In the genomic region with DNA sequence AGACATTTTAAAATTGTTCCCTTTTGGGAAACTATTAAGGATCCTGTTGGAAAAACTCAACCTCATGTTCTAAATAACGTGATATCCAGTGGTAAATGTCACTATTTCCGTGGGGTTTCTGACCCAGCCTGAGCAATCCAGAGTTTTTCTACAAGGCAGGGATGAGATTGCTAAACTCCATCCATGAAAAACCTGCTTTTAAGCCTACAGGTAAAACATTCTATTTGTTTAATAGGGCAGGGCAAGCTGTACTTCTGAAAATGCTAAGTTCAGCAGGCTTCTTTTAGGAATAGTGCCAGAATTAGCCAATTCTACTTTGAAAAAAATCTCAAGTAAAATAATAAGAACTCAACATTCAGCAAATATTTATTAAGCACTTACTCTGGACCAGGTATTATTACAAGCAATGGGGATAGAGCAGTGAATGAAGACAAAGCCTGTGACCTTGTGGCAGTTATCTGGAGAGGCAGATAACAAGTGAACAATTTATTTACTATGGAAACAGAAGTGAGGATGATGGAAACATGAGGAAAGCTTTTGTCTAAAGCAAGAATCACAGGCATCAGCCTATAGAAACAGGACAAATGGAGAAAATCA, we compare ENCODE assay signal across 27 cellular contexts. TPM values are rescaled to one million over a fixed set of nuclear protein-coding genes. Genes with fewer than 3 reads are reported as not detected.
DNase-seq lines count a peak whose midpoint lies in the region; ATAC-seq, FAIRE-seq and TF ChIP-seq lines count a peak whose summit lies in the region.
"Had no signal": no experiment of that assay in that cellular context is flagged by ENCODE, and none has a peak within 500 bp of the region (broad histone marks: within the 10 kb centered on the region; RNA-seq: fewer than 3 reads in every experiment).

No MANE protein-coding gene starts in this region.

- H3K27ac ChIP-seq in GM23338 (ENCODE audit: low read depth) (no peak overlapping the region), lower lobe of right lung (peak overlapping the region; percentile 36)
- H3K27ac ChIP-seq: KMS-11, Peyer's patch, SJCRH30 had no signal

- no peak overlapping the region for H3K4me3 ChIP-seq in GM23338
- no peak overlapping the region for H3K4me3 ChIP-seq in LNCaP clone FGC (ENCODE audit: low read depth, low read length)
- no peak overlapping the region for H3K4me3 ChIP-seq in bronchial epithelial cell (ENCODE audit: low read depth, low read length)
- H3K4me3 ChIP-seq in lower lobe of right lung = no peak overlapping the region
- H3K4me3 ChIP-seq: Peyer's patch, SJCRH30 had no signal

- H3K4me1 ChIP-seq in GM23338 (ENCODE audit: insufficient read depth) = peaks cover 16% of the 10 kb centered on the region
- no peaks in the 10 kb centered on the region for H3K4me1 ChIP-seq in lower lobe of right lung
- H3K4me1 ChIP-seq: Peyer's patch, SJCRH30 had no signal

- H3K9me2 ChIP-seq in GM23338 (ENCODE audit: insufficient read depth) = no peaks in the 10 kb centered on the region

- H3K36me3 Mint-ChIP-seq in GM23338 (ENCODE audit: low read depth) (peaks cover 8% of the 10 kb centered on the region), WTC11 (peaks cover 2% of the 10 kb centered on the region; the same call in 1 of the 2 replicates)

- peaks cover 26% of the 10 kb centered on the region for H3F3A ChIP-seq in GM23338 (replicated peaks; ENCODE audit: low read depth)

- DNase-seq in GM23338 (ENCODE audit: low spot score) (no peak), LNCaP clone FGC (ENCODE audit: low read depth) (peak; percentile 66), bronchial epithelial cell (ENCODE audit: low read depth) (peak; percentile 26), lower lobe of right lung (no peak), SIG-M5 (lab: John Stamatoyannopoulos, UW) (no peak), WTC11 (ENCODE audit: low spot score) (no peak)
- no peak for DNase-seq in stimulated activated CD4-positive, alpha-beta T cell treated with anti-CD3 and anti-CD28 coated beads, Interleukin-12 subunit alpha, Interleukin-12 subunit beta, amount 100 ng/mL, for 4 hours
- DNase-seq: CD4-positive, alpha-beta T cell; COR-L47; DMS79; H7; HFFc6; MV-4-11; NCI-H1105 treated with DMSO at 0.1 percent for 48 hours; NCI-H187; NCI-H2107; NCI-H2227 treated with DMSO at 0.1 percent for 48 hours; NCI-H510A; NCI-H774; Peyer's patch; SJCRH30 had no signal

- H3K4me1 Mint-ChIP-seq in GM23338 (peaks cover 19% of the 10 kb centered on the region), WTC11 (peaks cover 21% of the 10 kb centered on the region)

- H3K9me3 Mint-ChIP-seq in GM23338 (no peaks in the 10 kb centered on the region), WTC11 (peaks cover 5% of the 10 kb centered on the region; the same call in 1 of the 2 replicates)
- H3K9me3 Mint-ChIP-seq: CD4-positive, alpha-beta T cell; HFFc6 had no signal

- H3K27me3 ChIP-seq in GM23338 (ENCODE audit: insufficient read depth) = no peaks in the 10 kb centered on the region
- no peaks in the 10 kb centered on the region for H3K27me3 ChIP-seq in bronchial epithelial cell (ENCODE audit: control insufficient read depth, insufficient read depth, low read length)
- no peaks in the 10 kb centered on the region for H3K27me3 ChIP-seq in lower lobe of right lung (ENCODE audit: low read depth)
- H3K27me3 ChIP-seq: Peyer's patch, SJCRH30 had no signal

- no peak overlapping the region for H2AFZ ChIP-seq in GM23338

- no peaks in the 10 kb centered on the region for H4K20me1 ChIP-seq in GM23338 (replicated peaks; ENCODE audit: insufficient read depth)

- intact Hi-C loops in lower lobe of right lung (cut with DNase I) = no loop called here

- no peak for TF ChIP-seq CTCF in GM23338 (conservative IDR thresholded peaks at IDR 0.05; ENCODE audit: low read depth in 2 of 2)
- no peak for TF ChIP-seq CTCF in LNCaP clone FGC (IDR thresholded peaks at IDR 0.05; ENCODE audit: control insufficient read depth, extremely low read depth, insufficient read depth)
- no peak for TF ChIP-seq CTCF in bronchial epithelial cell (IDR thresholded peaks at IDR 0.05; ENCODE audit: insufficient read depth, low read length, severe bottlenecking)
- no peak for TF ChIP-seq CTCF in lower lobe of right lung (IDR thresholded peaks at IDR 0.05)
- no peak for TF ChIP-seq CTCF in WTC11 (IDR thresholded peaks at IDR 0.05)

- no peaks in the 10 kb centered on the region for H3K9me3 ChIP-seq in lower lobe of right lung
- H3K9me3 ChIP-seq: Peyer's patch, SJCRH30 had no signal

- H3K27ac Mint-ChIP-seq in GM23338 = no peak overlapping the region
- H3K27ac Mint-ChIP-seq in WTC11 = no peak overlapping the region
- H3K27ac Mint-ChIP-seq: CD4-positive, alpha-beta T cell; HFFc6 had no signal

- no peak for ATAC-seq in GM23338
- peak; percentile 78 to 80 for ATAC-seq in lower lobe of right lung
- no peak for ATAC-seq in WTC11
- no peak for ATAC-seq in HG02973 (IDR thresholded peaks at IDR 0.05; ENCODE audit: unreplicated experiment)

- H3K4me3 Mint-ChIP-seq in GM23338 = no peak overlapping the region
- no peak overlapping the region for H3K4me3 Mint-ChIP-seq in WTC11
- H3K4me3 Mint-ChIP-seq: CD4-positive, alpha-beta T cell; HFFc6 had no signal

- POLR2A ChIA-PET in WTC11 (lab: Charles Lee) = no interaction called here

- 0 out of 2 replicates have a peak overlapping the region, but pooled peaks have one; percentile 72 for H3K4me2 ChIP-seq in GM23338
- H3K4me2 ChIP-seq: KMS-11 had no signal

- CTCF ChIA-PET in WTC11 (lab: Charles Lee) = no interaction called here

- H3K27me3 Mint-ChIP-seq in GM23338 (ENCODE audit: insufficient read depth, low read depth, poor library complexity) (peaks cover 16% of the 10 kb centered on the region), WTC11 (ENCODE audit: low read depth) (no peaks in the 10 kb centered on the region; the same call in 1 of the 2 replicates)

- no peak for FAIRE-seq in bronchial epithelial cell (lab: Jason Lieb, UNC)

- no peaks in the 10 kb centered on the region for H3K79me2 ChIP-seq in GM23338 (replicated peaks; ENCODE audit: insufficient read depth)

- H3K36me3 ChIP-seq in GM23338 (ENCODE audit: insufficient read depth) = no peaks in the 10 kb centered on the region
- H3K36me3 ChIP-seq in bronchial epithelial cell (ENCODE audit: control insufficient read depth, insufficient read depth, low read length) = no peaks in the 10 kb centered on the region
- H3K36me3 ChIP-seq in lower lobe of right lung = no peaks in the 10 kb centered on the region
- H3K36me3 ChIP-seq: Peyer's patch, SJCRH30 had no signal

TF ChIP-seq in GM23338, 12 proteins besides CTCF, POLR2A, EP300 and RAD21 (continues in another document):
- TF ChIP-seq NANOG (IDR thresholded peaks at IDR 0.05; ENCODE audit: borderline replicate concordance) (no peak), EZH2phosphoT487 (IDR thresholded peaks at IDR 0.05; ENCODE audit: unreplicated experiment) (no peak), STAT1 (IDR thresholded peaks at IDR 0.05; ENCODE audit: unreplicated experiment) (no peak), ZNF114 (CRISPR knock-in tag; IDR thresholded peaks at IDR 0.05) (no peak)

TF ChIP-seq in WTC11, 78 proteins besides CTCF, POLR2A, EP300 and RAD21:
- TF ChIP-seq E2F5 (CRISPR knock-in tag; IDR thresholded peaks at IDR 0.05) = no peak
- no peak for TF ChIP-seq ZNF396 (CRISPR knock-in tag; IDR thresholded peaks at IDR 0.05; ENCODE audit: borderline replicate concordance)

RNA-seq across cellular contexts. Expression of gene RPSA, which starts 13.3 kb away (rescaled TPM):
- total RNA-seq in GM23338 (2014; rRNA removed; shearing (Covaris generic)) = 1,658 and 1,827 TPM in 2 replicates
- polyA plus RNA-seq in GM23338 (2016; fragmentation: Nextera tagmentation; extraction: Ambion mirVana) = 1,591 and 1,731 TPM in 2 replicates
- total RNA-seq in bronchial epithelial cell (2,916 and 3,451 TPM in 2 replicates), lower lobe of right lung (778 TPM), WTC11 (2021) (2,455 to 2,509 TPM (median 2,505 TPM) in 3 replicates)

RNA-seq across cellular contexts. Expression of gene SLC25A38, which starts 36.6 kb away (rescaled TPM):
- total RNA-seq in GM23338 (2014; rRNA removed; shearing (Covaris generic)) = 35.9 and 61.9 TPM in 2 replicates
- polyA plus RNA-seq in GM23338 (2016; fragmentation: Nextera tagmentation; extraction: Ambion mirVana) = 19.8 and 23.9 TPM in 2 replicates
- total RNA-seq in bronchial epithelial cell (12.2 and 21.9 TPM in 2 replicates), lower lobe of right lung (28.4 TPM), WTC11 (2021) (34.9 to 37.3 TPM (median 36.7 TPM) in 3 replicates)

RNA-seq across cellular contexts. Expression of gene MOBP, which starts 47.7 kb away (rescaled TPM):
- not detected in 2 replicates for total RNA-seq in GM23338 (2014; rRNA removed; shearing (Covaris generic))
- not detected in 2 replicates for polyA plus RNA-seq in GM23338 (2016; fragmentation: Nextera tagmentation; extraction: Ambion mirVana)
- total RNA-seq in bronchial epithelial cell (not detected in 2 replicates), lower lobe of right lung (0.18 TPM), WTC11 (2021) (0.13 to 0.39 TPM in 2 of 3 replicates, not detected in the other)
- total RNA-seq: CD4-positive, alpha-beta T cell; HFFc6; HT1080; M059J; OCI-LY7; Peyer's patch had no signal
- polyA plus RNA-seq: BJ had no signal

Comparison
In these comparisons a context has a peak if more than half of its experiments do, and no peak if none do; other contexts are left out.
1. ATAC-seq: peak in lower lobe of right lung (2 of 2); none in GM23338 (single experiment), WTC11 (single experiment) and HG02973 (single experiment).
2. DNase-seq: peak in LNCaP clone FGC (single experiment) and bronchial epithelial cell (single experiment); none in GM23338 (single experiment), lower lobe of right lung (single experiment), SIG-M5 (single experiment), stimulated activated CD4-positive, alpha-beta T cell treated with anti-CD3 and anti-CD28 coated beads, Interleukin-12 subunit alpha, Interleukin-12 subunit beta, amount 100 ng/mL, for 4 hours (single experiment) and WTC11 (single experiment).